In the genomic region with DNA sequence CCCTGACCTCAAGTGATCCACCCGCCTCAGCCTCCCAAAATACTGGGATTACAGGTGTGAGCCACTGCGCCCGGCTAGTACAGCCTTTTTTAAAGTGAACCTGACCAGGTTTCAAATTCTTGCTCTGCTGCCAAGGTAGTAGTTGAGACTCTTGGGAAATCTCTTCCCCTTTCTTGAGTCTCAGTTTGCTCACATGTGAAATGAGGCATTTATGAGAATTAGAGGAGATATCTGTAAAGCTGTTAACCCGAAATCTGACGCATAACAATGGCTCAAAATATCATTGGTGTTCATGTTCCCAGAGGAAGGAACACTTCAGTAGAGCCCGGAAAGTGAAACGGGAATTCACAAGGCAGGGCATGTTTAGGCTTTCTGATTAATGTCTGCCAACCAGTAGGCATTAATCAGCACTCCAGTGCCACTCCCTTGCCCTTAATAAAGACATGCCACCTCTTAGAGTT, we compare ENCODE assay signal across 10 cellular contexts. TPM values are rescaled to one million over a fixed set of nuclear protein-coding genes. Genes with fewer than 3 reads are reported as not detected.
DNase-seq lines count a peak whose midpoint lies in the region; ATAC-seq, FAIRE-seq and TF ChIP-seq lines count a peak whose summit lies in the region.
"Had no signal": no experiment of that assay in that cellular context is flagged by ENCODE, and none has a peak within 500 bp of the region (broad histone marks: within the 10 kb centered on the region; RNA-seq: fewer than 3 reads in every experiment).

No MANE protein-coding gene starts in this region.

- CTCF ChIA-PET in Caco-2 (lab: Charles Lee): interaction anchor here (1.5 kb wide), 1 partner anchor 11 kb away, joined by 15 read pairs; a partner anchor contains a TSS

- H3K36me3 ChIP-seq in Caco-2 (ENCODE audit: control insufficient read depth, insufficient read depth, low read length): peaks cover 13% of the 10 kb centered on the region

- H3K36me3 Mint-ChIP-seq in Caco-2 (ENCODE audit: insufficient read depth, unreplicated experiment) (peaks cover 55% of the 10 kb centered on the region), nephron (ENCODE audit: low read depth) (peaks cover 26% of the 10 kb centered on the region)
- H3K36me3 Mint-ChIP-seq in dendritic cell treated with granulocyte-macrophage colony-stimulating factor and Interleukin-4, amounts not matched to agents 40 ng/mL and 50 ng/mL, for 4 days (ENCODE audit: low read depth): peaks cover 44% of the 10 kb centered on the region

- intact Hi-C loops in Caco-2 (cut with micrococcal nuclease; ENCODE audit: unreplicated experiment): loop anchor here (5.0 to 10.0 kb wide), 2 partner anchors 279 to 381 kb away; a partner anchor contains a TSS
- intact Hi-C loops in dendritic cell treated with granulocyte-macrophage colony-stimulating factor and Interleukin-4, amounts not matched to agents 40 ng/mL and 50 ng/mL, for 4 days (cut with micrococcal nuclease): loop anchor here (5.0 kb wide), 1 partner anchor 79 kb away; a partner anchor contains a TSS
- intact Hi-C loops in posterior cingulate gyrus (cut with DNase I): loop anchor here (5.0 kb wide), 2 partner anchors 279 to 446 kb away; a partner anchor contains a TSS

- peaks cover 14% of the 10 kb centered on the region for H3K4me1 ChIP-seq in Caco-2

- H3K9me3 Mint-ChIP-seq in Caco-2 (ENCODE audit: unreplicated experiment) (no peaks in the 10 kb centered on the region), nephron (no peaks in the 10 kb centered on the region)
- H3K9me3 Mint-ChIP-seq in dendritic cell treated with granulocyte-macrophage colony-stimulating factor and Interleukin-4, amounts not matched to agents 40 ng/mL and 50 ng/mL, for 4 days: no peaks in the 10 kb centered on the region

- ATAC-seq in HG02798 (IDR thresholded peaks at IDR 0.05; ENCODE audit: poor library complexity, unreplicated experiment): no peak
- ATAC-seq: left colon had no signal

- H3K27ac Mint-ChIP-seq in Caco-2 (ENCODE audit: unreplicated experiment) (no peak overlapping the region), nephron (peak overlapping the region; percentile 54 to 91 (median 82))
- peak overlapping the region; percentile 52 for H3K27ac Mint-ChIP-seq in dendritic cell treated with granulocyte-macrophage colony-stimulating factor and Interleukin-4, amounts not matched to agents 40 ng/mL and 50 ng/mL, for 4 days

- H3K27me3 ChIP-seq in Caco-2 (replicated peaks; ENCODE audit: control insufficient read depth, insufficient read depth, low read length): no peaks in the 10 kb centered on the region

- peaks cover 14% of the 10 kb centered on the region for H3K4me1 Mint-ChIP-seq in Caco-2 (ENCODE audit: low read depth, unreplicated experiment)
- peaks cover 46% of the 10 kb centered on the region for H3K4me1 Mint-ChIP-seq in dendritic cell treated with granulocyte-macrophage colony-stimulating factor and Interleukin-4, amounts not matched to agents 40 ng/mL and 50 ng/mL, for 4 days (ENCODE audit: low read depth)
- peaks cover 38% of the 10 kb centered on the region for H3K4me1 Mint-ChIP-seq in nephron

- H3K9me3 ChIP-seq in Caco-2: no peaks in the 10 kb centered on the region

- no TSS peak for BruUV-seq in Caco-2 (replicated peaks; lab: Mats Ljungman, UMichigan)

- H3K4me3 ChIP-seq in Caco-2 (ENCODE audit: low read depth, low read length): no peak overlapping the region

- H3K27me3 Mint-ChIP-seq in Caco-2 (ENCODE audit: insufficient read depth, unreplicated experiment): no peaks in the 10 kb centered on the region
- no peaks in the 10 kb centered on the region for H3K27me3 Mint-ChIP-seq in dendritic cell treated with granulocyte-macrophage colony-stimulating factor and Interleukin-4, amounts not matched to agents 40 ng/mL and 50 ng/mL, for 4 days
- H3K27me3 Mint-ChIP-seq in nephron (ENCODE audit: low read depth): no peaks in the 10 kb centered on the region

- DNase-seq in Caco-2 (no peak), NAMALWA (ENCODE audit: low spot score) (peak; percentile 35), RCC 7860 (ENCODE audit: low spot score) (no peak), posterior cingulate gyrus (no peak)
- DNase-seq in stimulated activated CD4-positive, alpha-beta T cell treated with anti-CD3 and anti-CD28 coated beads, Interleukin-4, amount 100 ng/mL, for 4 hours: no peak
- DNase-seq: left colon, NCI-H1105 had no signal

- TF ChIP-seq CTCF in Caco-2 (IDR thresholded peaks at IDR 0.05; ENCODE audit: insufficient read depth in 1 of 2, low read depth in 1 of 2, low read length in 1 of 2, severe bottlenecking in 1 of 2, unreplicated experiment in 1 of 2) (no peak), nephron (IDR thresholded peaks at IDR 0.05; ENCODE audit: unreplicated experiment in 3 of 3) (no peak)

- POLR2A ChIA-PET in Caco-2 (lab: Charles Lee): no interaction called here

- H3K4me3 Mint-ChIP-seq in Caco-2 (ENCODE audit: unreplicated experiment): peak overlapping the region; percentile 43
- no peak overlapping the region for H3K4me3 Mint-ChIP-seq in dendritic cell treated with granulocyte-macrophage colony-stimulating factor and Interleukin-4, amounts not matched to agents 40 ng/mL and 50 ng/mL, for 4 days
- H3K4me3 Mint-ChIP-seq in nephron: peak overlapping the region; percentile 64 to 88 (median 79)

- FAIRE-seq in RCC 7860 (lab: Jason Lieb, UNC): no peak

RNA-seq across cellular contexts. Expression of a gene that starts 1.5 kb away (rescaled TPM):
- total RNA-seq in Caco-2 (2022): 59.0 and 60.1 TPM in 2 replicates

RNA-seq across cellular contexts. Expression of a gene that starts 1.6 kb away (rescaled TPM):
- total RNA-seq in Caco-2 (2022): 1,528 and 1,598 TPM in 2 replicates

RNA-seq across cellular contexts. Expression of a gene that starts 10.1 kb away (rescaled TPM):
- total RNA-seq in Caco-2 (2022): not detected in 2 replicates
- total RNA-seq: left colon had no signal
